8 cellular contexts compared by ENCODE assay signal in genomic region chr1:41862411-41863221, GRCh38. TPM values are rescaled to one million over a fixed set of nuclear protein-coding genes. Genes with fewer than 3 reads are reported as not detected.
DNase-seq lines count a peak whose midpoint lies in the region; ATAC-seq and TF ChIP-seq lines count a peak whose summit lies in the region.

No MANE protein-coding gene starts in this region.

- peaks cover 10% of the 10 kb centered on the region for H3K27me3 Mint-ChIP-seq in GM23338 (ENCODE audit: insufficient read depth, low read depth, poor library complexity)
- no peaks in the 10 kb centered on the region for H3K27me3 Mint-ChIP-seq in T-helper 1 cell treated with Interleukin-12 subunit alpha and Interleukin-12 subunit beta and Interleukin-4 antibody, amounts not matched to agents 30 μg/mL and 1 μg/mL, for 36 hours (ENCODE audit: low read depth)

- H3K4me3 Mint-ChIP-seq in GM23338, result no peak overlapping the region
- H3K4me3 Mint-ChIP-seq in T-helper 1 cell treated with Interleukin-12 subunit alpha and Interleukin-12 subunit beta and Interleukin-4 antibody, amounts not matched to agents 30 μg/mL and 1 μg/mL, for 36 hours, result peak overlapping the region; percentile 52

- 0 out of 2 replicates have a peak, but pooled peaks cover 2% of the 10 kb centered on the region for H3K9me2 ChIP-seq in GM23338 (ENCODE audit: insufficient read depth)

- no peaks in the 10 kb centered on the region for H4K20me1 ChIP-seq in GM23338 (replicated peaks; ENCODE audit: insufficient read depth)

- peaks cover 17% of the 10 kb centered on the region for H3K4me1 ChIP-seq in GM23338 (ENCODE audit: insufficient read depth)

- H3K4me3 ChIP-seq in GM23338 (no peak overlapping the region), dorsolateral prefrontal cortex (no peak overlapping the region)

- peak overlapping the region; percentile 84; the same call in 1 of the 2 replicates for H2AFZ ChIP-seq in GM23338

- H3F3A ChIP-seq in GM23338 (replicated peaks; ENCODE audit: low read depth), result no peaks in the 10 kb centered on the region

- ATAC-seq in GM23338 (no peak), left lobe of liver (no peak), HG02678 (IDR thresholded peaks at IDR 0.05; ENCODE audit: unreplicated experiment) (no peak), GM18867 (IDR thresholded peaks at IDR 0.05; ENCODE audit: unreplicated experiment) (no peak)

- no peak overlapping the region for H3K27ac ChIP-seq in GM23338 (ENCODE audit: low read depth)
- peak overlapping the region in 9 of 59 donors; percentile 5 to 55 (median 22) for H3K27ac ChIP-seq in dorsolateral prefrontal cortex

- H3K4me1 Mint-ChIP-seq in GM23338, result peaks cover 35% of the 10 kb centered on the region
- peaks cover 28% of the 10 kb centered on the region for H3K4me1 Mint-ChIP-seq in T-helper 1 cell treated with Interleukin-12 subunit alpha and Interleukin-12 subunit beta and Interleukin-4 antibody, amounts not matched to agents 30 μg/mL and 1 μg/mL, for 36 hours (ENCODE audit: low read depth)

- H3K79me2 ChIP-seq in GM23338 (replicated peaks; ENCODE audit: insufficient read depth), result no peaks in the 10 kb centered on the region

- H3K4me2 ChIP-seq in GM23338, result no peak overlapping the region

- DNase-seq in GM23338 (ENCODE audit: low spot score) (no peak), dorsolateral prefrontal cortex (peak in 6 of 10 donors; percentile 50 to 78 (median 58)), left lobe of liver (ENCODE audit: low spot score) (no peak), NCI-H774 (lab: John Stamatoyannopoulos, UW) (no peak)
- peak; percentile 58 to 69 for DNase-seq in stimulated activated CD4-positive, alpha-beta T cell treated with anti-CD3 and anti-CD28 coated beads, Interleukin-15, amount 100 ng/mL, for 48 hours (ENCODE audit: low read depth in 2 of 2)

- no peaks in the 10 kb centered on the region for H3K36me3 ChIP-seq in GM23338 (ENCODE audit: insufficient read depth)

- H3K9me3 Mint-ChIP-seq in GM23338, result no peaks in the 10 kb centered on the region; the same call in 2 of the 3 replicates
- H3K9me3 Mint-ChIP-seq in T-helper 1 cell treated with Interleukin-12 subunit alpha and Interleukin-12 subunit beta and Interleukin-4 antibody, amounts not matched to agents 30 μg/mL and 1 μg/mL, for 36 hours, result no peaks in the 10 kb centered on the region

- H3K36me3 Mint-ChIP-seq in GM23338 (ENCODE audit: low read depth), result no peaks in the 10 kb centered on the region
- peaks cover 5% of the 10 kb centered on the region for H3K36me3 Mint-ChIP-seq in T-helper 1 cell treated with Interleukin-12 subunit alpha and Interleukin-12 subunit beta and Interleukin-4 antibody, amounts not matched to agents 30 μg/mL and 1 μg/mL, for 36 hours (ENCODE audit: low read depth)

- H3K27ac Mint-ChIP-seq in GM23338, result no peak overlapping the region
- H3K27ac Mint-ChIP-seq in T-helper 1 cell treated with Interleukin-12 subunit alpha and Interleukin-12 subunit beta and Interleukin-4 antibody, amounts not matched to agents 30 μg/mL and 1 μg/mL, for 36 hours, result peak overlapping the region; percentile 70

- no peaks in the 10 kb centered on the region for H3K27me3 ChIP-seq in GM23338 (ENCODE audit: insufficient read depth)
- H3K27me3 ChIP-seq in dorsolateral prefrontal cortex, result no peaks in the 10 kb centered on the region

- TF ChIP-seq CTCF in GM23338 (conservative IDR thresholded peaks at IDR 0.05; ENCODE audit: low read depth in 2 of 2) (no peak), dorsolateral prefrontal cortex (IDR thresholded peaks at IDR 0.05 in 54 of 56, conservative IDR thresholded peaks at IDR 0.05 in 2 of 56; ENCODE audit: low read depth in 1 of 56, partially characterized antibody in 56 of 56) (no peak)

- intact Hi-C loops in dorsolateral prefrontal cortex (cut with DNase I), result no loop called here

TF ChIP-seq in GM23338, 12 proteins besides CTCF, POLR2A, EP300 and RAD21 (continues in another document):
- TF ChIP-seq CREB1 (CRISPR knock-in tag; IDR thresholded peaks at IDR 0.05; ENCODE audit: low read depth), result no peak
- no peak for TF ChIP-seq POLR2AphosphoS5 (IDR thresholded peaks at IDR 0.05; ENCODE audit: low read depth)
- no peak for TF ChIP-seq REST (IDR thresholded peaks at IDR 0.05; ENCODE audit: unreplicated experiment)
- no peak for TF ChIP-seq ZNF331 (CRISPR knock-in tag; IDR thresholded peaks at IDR 0.05; ENCODE audit: low read depth)
- TF ChIP-seq STAT1 (IDR thresholded peaks at IDR 0.05; ENCODE audit: unreplicated experiment), result no peak
- TF ChIP-seq JUNB (IDR thresholded peaks at IDR 0.05; ENCODE audit: unreplicated experiment), result no peak
- no peak for TF ChIP-seq EZH2phosphoT487 (IDR thresholded peaks at IDR 0.05; ENCODE audit: unreplicated experiment)

RNA-seq across cellular contexts. Expression of gene HIVEP3, which starts 56.1 kb away (rescaled TPM):
- total RNA-seq in GM23338 (2014; rRNA removed; shearing (Covaris generic)), result 0.14 and 0.39 TPM in 2 replicates
- 0.24 and 0.30 TPM in 2 replicates for polyA plus RNA-seq in GM23338 (2016; fragmentation: Nextera tagmentation; extraction: Ambion mirVana)
- 10 to 100 TPM; 10.1 to 43.8 (median 25.6) TPM for total RNA-seq in dorsolateral prefrontal cortex
- 2.6 TPM for total RNA-seq in left lobe of liver

Comparison
In these comparisons a context has a peak if more than half of its experiments do, and no peak if none do; other contexts are left out.
1. DNase-seq: peak in dorsolateral prefrontal cortex (6 of 10) and stimulated activated CD4-positive, alpha-beta T cell treated with anti-CD3 and anti-CD28 coated beads, Interleukin-15, amount 100 ng/mL, for 48 hours (2 of 2); none in GM23338 (single experiment), left lobe of liver (single experiment) and NCI-H774 (single experiment).